In the genomic region with DNA sequence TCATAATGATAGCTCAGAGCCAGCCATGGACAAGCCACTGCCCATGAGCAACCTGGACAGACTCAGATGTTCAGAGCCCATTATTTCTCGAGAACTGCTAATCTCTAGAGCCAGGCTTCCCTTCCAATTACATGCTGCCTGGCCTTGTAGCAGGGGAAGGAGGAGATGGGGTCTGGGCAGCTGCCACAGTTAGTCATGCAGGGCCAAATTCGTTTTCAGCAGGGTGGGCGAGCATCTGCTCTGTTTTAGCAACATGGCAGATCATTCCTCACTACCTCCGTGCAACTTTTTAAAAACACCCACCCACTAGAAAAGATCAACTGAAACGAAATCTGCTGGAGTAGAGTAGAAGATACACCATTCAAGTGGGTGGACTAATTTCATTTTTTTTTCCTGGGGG, we compare ENCODE assay signal across 29 cellular contexts.
"Had no signal": no experiment of that assay in that cellular context is flagged by ENCODE, and none has a peak within 500 bp of the region (broad histone marks: within the 10 kb centered on the region; RNA-seq: fewer than 3 reads in every experiment).

No MANE protein-coding gene starts in this region.

- H3K4me3 Mint-ChIP-seq: activated B cell treated with CpG ODN at 0.5 μM for 24 hours; activated CD4-positive, alpha-beta memory T cell treated with anti-CD3 and anti-CD28 coated beads for 36 hours; activated CD8-positive, alpha-beta memory T cell treated with anti-CD3 and anti-CD28 coated beads, Interleukin-2, amount 10 ng/mL, durations not matched to agents 7 days and 5 days; activated CD8-positive, alpha-beta T cell treated with anti-CD3 and anti-CD28 coated beads, Interleukin-2, amount 10 ng/mL, durations not matched to agents 7 days and 5 days; activated naive CD4-positive, alpha-beta T cell treated with anti-CD3 and anti-CD28 coated beads for 36 hours; activated naive CD4-positive, alpha-beta T cell treated with anti-CD3 and anti-CD28 coated beads, Interleukin-2, amount 50 U/mL, for 24 hours; activated naive CD8-positive, alpha-beta T cell treated with anti-CD3 and anti-CD28 coated beads for 36 hours; activated naive CD8-positive, alpha-beta T cell treated with anti-CD3 and anti-CD28 coated beads, Interleukin-2, amount 50 U/mL, for 24 hours; activated T-helper 1 cell treated with anti-CD3 and anti-CD28 coated beads, Interleukin-12 subunit alpha, Interleukin-12 subunit beta, Interleukin-2, Interleukin-4 antibody, amounts not matched to agents 30 ng/mL and 10 ng/mL and 1 ng/mL, durations not matched to agents 14 hours and 24 hours and 36 hours; endodermal cell; T-helper 17 cell; T-helper 2 cell treated with Interferon-gamma antibody and Interleukin-4, amounts not matched to agents 5 μg/mL and 100 μg/mL, for 36 hours had no signal

- H3K27me3 Mint-ChIP-seq: activated B cell treated with CpG ODN at 0.5 μM for 24 hours; activated naive CD4-positive, alpha-beta T cell treated with anti-CD3 and anti-CD28 coated beads, Interleukin-2, amount 50 U/mL, for 24 hours had no signal

- H3K27ac Mint-ChIP-seq: activated B cell treated with CpG ODN at 0.5 μM for 24 hours; activated CD4-positive, alpha-beta memory T cell treated with anti-CD3 and anti-CD28 coated beads for 36 hours; activated CD8-positive, alpha-beta memory T cell treated with anti-CD3 and anti-CD28 coated beads, Interleukin-2, amount 10 ng/mL, durations not matched to agents 7 days and 5 days; activated CD8-positive, alpha-beta T cell treated with anti-CD3 and anti-CD28 coated beads, Interleukin-2, amount 10 ng/mL, durations not matched to agents 7 days and 5 days; activated naive CD4-positive, alpha-beta T cell treated with anti-CD3 and anti-CD28 coated beads for 36 hours; activated naive CD4-positive, alpha-beta T cell treated with anti-CD3 and anti-CD28 coated beads, Interleukin-2, amount 50 U/mL, for 24 hours; activated naive CD8-positive, alpha-beta T cell treated with anti-CD3 and anti-CD28 coated beads for 36 hours; activated naive CD8-positive, alpha-beta T cell treated with anti-CD3 and anti-CD28 coated beads, Interleukin-2, amount 50 U/mL, for 24 hours; activated T-helper 1 cell treated with anti-CD3 and anti-CD28 coated beads, Interleukin-12 subunit alpha, Interleukin-12 subunit beta, Interleukin-2, Interleukin-4 antibody, amounts not matched to agents 30 ng/mL and 10 ng/mL and 1 ng/mL, durations not matched to agents 14 hours and 24 hours and 36 hours; activated T-helper 2 cell treated with anti-CD3 and anti-CD28 coated beads, Interferon-gamma antibody, Interleukin-2, Interleukin-4, amounts not matched to agents 10 μg/mL and 5 μg/mL and 100 μg/mL, durations not matched to agents 14 hours and 24 hours and 36 hours; endodermal cell; T-helper 17 cell; T-helper 2 cell treated with Interferon-gamma antibody and Interleukin-4, amounts not matched to agents 5 μg/mL and 100 μg/mL, for 36 hours had no signal

- DNase-seq: activated B cell treated with CpG ODN at 0.5 μM for 24 hours; activated CD4-positive, alpha-beta memory T cell treated with anti-CD3 and anti-CD28 coated beads for 36 hours; activated CD4-positive, alpha-beta T cell treated with anti-CD3 and anti-CD28 coated beads for 48 hours; activated CD8-positive, alpha-beta memory T cell treated with anti-CD3 and anti-CD28 coated beads, Interleukin-2, amount 10 ng/mL, durations not matched to agents 7 days and 5 days; activated CD8-positive, alpha-beta memory T cell treated with anti-CD3 and anti-CD28 coated beads, Interleukin-2, amount 50 U/mL, for 4 hours; activated CD8-positive, alpha-beta T cell treated with anti-CD3 and anti-CD28 coated beads, Interleukin-2, amount 10 ng/mL, durations not matched to agents 7 days and 5 days; activated effector memory CD4-positive, alpha-beta T cell treated with anti-CD3 and anti-CD28 coated beads, Interleukin-2, amount 50 U/mL, for 16 hours; activated naive CD4-positive, alpha-beta T cell treated with anti-CD3 and anti-CD28 coated beads for 36 hours; activated naive CD8-positive, alpha-beta T cell treated with anti-CD3 and anti-CD28 coated beads for 36 hours; activated naive CD8-positive, alpha-beta T cell treated with anti-CD3 and anti-CD28 coated beads, Interleukin-2, amount 50 U/mL, for 24 hours; activated T-cell treated with anti-CD3 and anti-CD28 coated beads, Interleukin-2, amount 50 U/mL, for 1 hour; activated T-cell treated with anti-CD3 and anti-CD28 coated beads, Interleukin-2, amount 50 U/mL, for 48 hours; adrenal gland; aorta; body of pancreas; central memory CD4-positive, alpha-beta T cell; cerebellar nuclear complex; colonic mucosa; effector memory CD4-positive, alpha-beta T cell; endodermal cell; foreskin fibroblast; head of caudate nucleus; T-helper 17 cell; T1000; WERI-Rb-1 had no signal

- H3K4me1 Mint-ChIP-seq: activated B cell treated with CpG ODN at 0.5 μM for 24 hours; activated CD8-positive, alpha-beta memory T cell treated with anti-CD3 and anti-CD28 coated beads, Interleukin-2, amount 10 ng/mL, durations not matched to agents 7 days and 5 days; activated naive CD4-positive, alpha-beta T cell treated with anti-CD3 and anti-CD28 coated beads, Interleukin-2, amount 50 U/mL, for 24 hours; activated naive CD8-positive, alpha-beta T cell treated with anti-CD3 and anti-CD28 coated beads for 36 hours; activated naive CD8-positive, alpha-beta T cell treated with anti-CD3 and anti-CD28 coated beads, Interleukin-2, amount 50 U/mL, for 24 hours; T-helper 17 cell had no signal

- H3K36me3 Mint-ChIP-seq: activated CD4-positive, alpha-beta memory T cell treated with anti-CD3 and anti-CD28 coated beads for 36 hours; activated CD8-positive, alpha-beta memory T cell treated with anti-CD3 and anti-CD28 coated beads, Interleukin-2, amount 10 ng/mL, durations not matched to agents 7 days and 5 days; activated naive CD4-positive, alpha-beta T cell treated with anti-CD3 and anti-CD28 coated beads, Interleukin-2, amount 50 U/mL, for 24 hours; activated naive CD8-positive, alpha-beta T cell treated with anti-CD3 and anti-CD28 coated beads for 36 hours had no signal

- H3K9me3 Mint-ChIP-seq: activated B cell treated with CpG ODN at 0.5 μM for 24 hours; activated CD4-positive, alpha-beta memory T cell treated with anti-CD3 and anti-CD28 coated beads for 36 hours; activated naive CD4-positive, alpha-beta T cell treated with anti-CD3 and anti-CD28 coated beads for 36 hours; activated naive CD4-positive, alpha-beta T cell treated with anti-CD3 and anti-CD28 coated beads, Interleukin-2, amount 50 U/mL, for 24 hours; activated naive CD8-positive, alpha-beta T cell treated with anti-CD3 and anti-CD28 coated beads for 36 hours; activated naive CD8-positive, alpha-beta T cell treated with anti-CD3 and anti-CD28 coated beads, Interleukin-2, amount 50 U/mL, for 24 hours; activated T-helper 1 cell treated with anti-CD3 and anti-CD28 coated beads, Interleukin-12 subunit alpha, Interleukin-12 subunit beta, Interleukin-2, Interleukin-4 antibody, amounts not matched to agents 30 ng/mL and 10 ng/mL and 1 ng/mL, durations not matched to agents 14 hours and 24 hours and 36 hours; activated T-helper 2 cell treated with anti-CD3 and anti-CD28 coated beads, Interferon-gamma antibody, Interleukin-2, Interleukin-4, amounts not matched to agents 10 μg/mL and 5 μg/mL and 100 μg/mL, durations not matched to agents 14 hours and 24 hours and 36 hours; endodermal cell; T-helper 2 cell treated with Interferon-gamma antibody and Interleukin-4, amounts not matched to agents 5 μg/mL and 100 μg/mL, for 36 hours had no signal
